ENCODE assay signal across 14 cellular contexts in genomic region chr11:19963697-19964340, GRCh38.
DNase-seq lines count a peak whose midpoint lies in the region; ATAC-seq lines count a peak whose summit lies in the region.
"Had no signal": no experiment of that assay in that cellular context is flagged by ENCODE, and none has a peak within 500 bp of the region (broad histone marks: within the 10 kb centered on the region; RNA-seq: fewer than 3 reads in every experiment).

No MANE protein-coding gene starts in this region.

- no peaks in the 10 kb centered on the region for H3K36me3 Mint-ChIP-seq in activated naive CD4-positive, alpha-beta T cell treated with anti-CD3 and anti-CD28 coated beads, Interleukin-2, amount 10 ng/mL, durations not matched to agents 7 days and 5 days
- H3K36me3 Mint-ChIP-seq in activated CD4-positive, alpha-beta memory T cell treated with anti-CD3 and anti-CD28 coated beads for 36 hours, result no peaks in the 10 kb centered on the region
- no peaks in the 10 kb centered on the region for H3K36me3 Mint-ChIP-seq in immature natural killer cell
- no peaks in the 10 kb centered on the region for H3K36me3 Mint-ChIP-seq in stimulated activated memory B cell treated with anti-CD40 and anti-IgM and Interleukin-4, amounts not matched to agents 10 μg/mL and 1 μg/mL and 100 μg/mL, for 72 hours

- intact Hi-C loops in activated CD4-positive, alpha-beta memory T cell treated with anti-CD3 and anti-CD28 coated beads for 36 hours (cut with micrococcal nuclease), result loop anchor here (1.0 kb wide), 1 partner anchor 7 kb away; no protein-coding TSS in a partner anchor

- peaks cover 18% of the 10 kb centered on the region for H3K27me3 Mint-ChIP-seq in activated naive CD4-positive, alpha-beta T cell treated with anti-CD3 and anti-CD28 coated beads, Interleukin-2, amount 10 ng/mL, durations not matched to agents 7 days and 5 days
- peaks cover 19% of the 10 kb centered on the region for H3K27me3 Mint-ChIP-seq in activated CD4-positive, alpha-beta memory T cell treated with anti-CD3 and anti-CD28 coated beads for 36 hours
- H3K27me3 Mint-ChIP-seq in immature natural killer cell (ENCODE audit: low read depth in 3 of 3), result peaks cover 12 to 21% (median 19%) of the 10 kb centered on the region in 3 donors
- peaks cover 35% of the 10 kb centered on the region for H3K27me3 Mint-ChIP-seq in stimulated activated memory B cell treated with anti-CD40 and anti-IgM and Interleukin-4, amounts not matched to agents 10 μg/mL and 1 μg/mL and 100 μg/mL, for 72 hours

- ATAC-seq in stimulated activated memory B cell treated with anti-CD40 and anti-IgM and Interleukin-4, amounts not matched to agents 10 μg/mL and 1 μg/mL and 100 μg/mL, for 72 hours, result peak; percentile 56

- CTCF ChIA-PET in activated naive CD4-positive, alpha-beta T cell treated with anti-CD3 and anti-CD28 coated beads, Interleukin-2, amount 10 ng/mL, durations not matched to agents 7 days and 5 days (lab: Charles Lee), result interaction anchor here (1.0 kb wide), 1 partner anchor 10 kb away, joined by 3 read pairs; no protein-coding TSS in a partner anchor
- CTCF ChIA-PET in activated CD4-positive, alpha-beta memory T cell treated with anti-CD3 and anti-CD28 coated beads for 36 hours (lab: Charles Lee), result interaction anchor here (0.9 to 3.9 kb wide), 4 partner anchors 11 to 164 kb away, joined by 3 to 26 read pairs (median 6); no protein-coding TSS in a partner anchor

- H3K27ac Mint-ChIP-seq in activated naive CD4-positive, alpha-beta T cell treated with anti-CD3 and anti-CD28 coated beads, Interleukin-2, amount 10 ng/mL, durations not matched to agents 7 days and 5 days, result no peak overlapping the region
- no peak overlapping the region for H3K27ac Mint-ChIP-seq in activated CD4-positive, alpha-beta memory T cell treated with anti-CD3 and anti-CD28 coated beads for 36 hours
- H3K27ac Mint-ChIP-seq in immature natural killer cell, result peak overlapping the region in 2 of 6 donors; percentile 1 to 27
- H3K27ac Mint-ChIP-seq in stimulated activated memory B cell treated with anti-CD40 and anti-IgM and Interleukin-4, amounts not matched to agents 10 μg/mL and 1 μg/mL and 100 μg/mL, for 72 hours, result no peak overlapping the region
- H3K27ac Mint-ChIP-seq: activated T-helper 2 cell treated with anti-CD3 and anti-CD28 coated beads, Interferon-gamma antibody, Interleukin-2, Interleukin-4, amounts not matched to agents 10 μg/mL and 5 μg/mL and 100 μg/mL, durations not matched to agents 14 hours and 24 hours and 36 hours had no signal

- H3K9me3 Mint-ChIP-seq in activated naive CD4-positive, alpha-beta T cell treated with anti-CD3 and anti-CD28 coated beads, Interleukin-2, amount 10 ng/mL, durations not matched to agents 7 days and 5 days, result no peaks in the 10 kb centered on the region
- no peaks in the 10 kb centered on the region for H3K9me3 Mint-ChIP-seq in activated CD4-positive, alpha-beta memory T cell treated with anti-CD3 and anti-CD28 coated beads for 36 hours
- no peaks in the 10 kb centered on the region for H3K9me3 Mint-ChIP-seq in immature natural killer cell
- H3K9me3 Mint-ChIP-seq in stimulated activated memory B cell treated with anti-CD40 and anti-IgM and Interleukin-4, amounts not matched to agents 10 μg/mL and 1 μg/mL and 100 μg/mL, for 72 hours, result no peaks in the 10 kb centered on the region
- H3K9me3 Mint-ChIP-seq: activated T-helper 2 cell treated with anti-CD3 and anti-CD28 coated beads, Interferon-gamma antibody, Interleukin-2, Interleukin-4, amounts not matched to agents 10 μg/mL and 5 μg/mL and 100 μg/mL, durations not matched to agents 14 hours and 24 hours and 36 hours had no signal

- peak; percentile 47 for DNase-seq in activated naive CD4-positive, alpha-beta T cell treated with anti-CD3 and anti-CD28 coated beads, Interleukin-2, amount 10 ng/mL, durations not matched to agents 7 days and 5 days
- no peak for DNase-seq in activated naive CD4-positive, alpha-beta T cell (lab: John Stamatoyannopoulos, UW)
- DNase-seq in activated CD4-positive, alpha-beta memory T cell treated with anti-CD3 and anti-CD28 coated beads for 36 hours, result peak; percentile 58
- DNase-seq in immature natural killer cell (peak; percentile 43 to 46 (median 45)), NCI-H1694 treated with DMSO at 0.1 percent for 48 hours (lab: John Stamatoyannopoulos, UW) (no peak), NCI-H524 (lab: John Stamatoyannopoulos, UW) (no peak), GF-D8 (lab: John Stamatoyannopoulos, UW) (no peak)
- DNase-seq: brain microvascular endothelial cell, hippocampal formation, left lung, NCI-H69, upper lobe of left lung had no signal

- POLR2A ChIA-PET in activated CD4-positive, alpha-beta memory T cell treated with anti-CD3 and anti-CD28 coated beads for 36 hours (lab: Charles Lee), result interaction anchor here (0.6 kb wide), 1 partner anchor 787 kb away, joined by 3 read pairs; no protein-coding TSS in a partner anchor

- H3K4me1 Mint-ChIP-seq in activated naive CD4-positive, alpha-beta T cell treated with anti-CD3 and anti-CD28 coated beads, Interleukin-2, amount 10 ng/mL, durations not matched to agents 7 days and 5 days, result peaks cover 17% of the 10 kb centered on the region
- H3K4me1 Mint-ChIP-seq in activated CD4-positive, alpha-beta memory T cell treated with anti-CD3 and anti-CD28 coated beads for 36 hours (ENCODE audit: low read depth), result peaks cover 14% of the 10 kb centered on the region
- peaks cover 34 to 41% of the 10 kb centered on the region in 2 donors for H3K4me1 Mint-ChIP-seq in immature natural killer cell
- peaks cover 11% of the 10 kb centered on the region for H3K4me1 Mint-ChIP-seq in stimulated activated memory B cell treated with anti-CD40 and anti-IgM and Interleukin-4, amounts not matched to agents 10 μg/mL and 1 μg/mL and 100 μg/mL, for 72 hours

- no peak overlapping the region for H3K4me3 Mint-ChIP-seq in activated naive CD4-positive, alpha-beta T cell treated with anti-CD3 and anti-CD28 coated beads, Interleukin-2, amount 10 ng/mL, durations not matched to agents 7 days and 5 days
- H3K4me3 Mint-ChIP-seq in activated CD4-positive, alpha-beta memory T cell treated with anti-CD3 and anti-CD28 coated beads for 36 hours, result no peak overlapping the region
- peak overlapping the region; percentile 47 to 79 (median 70) for H3K4me3 Mint-ChIP-seq in immature natural killer cell
- H3K4me3 Mint-ChIP-seq in stimulated activated memory B cell treated with anti-CD40 and anti-IgM and Interleukin-4, amounts not matched to agents 10 μg/mL and 1 μg/mL and 100 μg/mL, for 72 hours, result no peak overlapping the region

Comparison
In these comparisons a context has a peak if more than half of its experiments do, and no peak if none do; other contexts are left out.
1. DNase-seq: peak in activated naive CD4-positive, alpha-beta T cell treated with anti-CD3 and anti-CD28 coated beads, Interleukin-2, amount 10 ng/mL, durations not matched to agents 7 days and 5 days (single experiment), activated CD4-positive, alpha-beta memory T cell treated with anti-CD3 and anti-CD28 coated beads for 36 hours (single experiment) and immature natural killer cell (3 of 3); none in activated naive CD4-positive, alpha-beta T cell (0 of 4), NCI-H1694 treated with DMSO at 0.1 percent for 48 hours (single experiment), NCI-H524 (0 of 2) and GF-D8 (single experiment).
2. H3K4me3 Mint-ChIP-seq: peak in immature natural killer cell (5 of 5); none in activated naive CD4-positive, alpha-beta T cell treated with anti-CD3 and anti-CD28 coated beads, Interleukin-2, amount 10 ng/mL, durations not matched to agents 7 days and 5 days (single experiment), activated CD4-positive, alpha-beta memory T cell treated with anti-CD3 and anti-CD28 coated beads for 36 hours (single experiment) and stimulated activated memory B cell treated with anti-CD40 and anti-IgM and Interleukin-4, amounts not matched to agents 10 μg/mL and 1 μg/mL and 100 μg/mL, for 72 hours (single experiment).